1 cellular context compared by ENCODE assay signal in genomic region chr13:24277721-24278120, GRCh38.
TF ChIP-seq lines count a peak whose summit lies in the region.

No MANE protein-coding gene starts in this region.

TF ChIP-seq in IMR-90, 13 proteins besides CTCF, POLR2A, EP300 and RAD21:
- no peak for TF ChIP-seq RFX5 (IDR thresholded peaks at IDR 0.05; ENCODE audit: low read depth, low read length)
- no peak for TF ChIP-seq MXI1 (IDR thresholded peaks at IDR 0.05; ENCODE audit: borderline replicate concordance, low read depth, low read length)
- TF ChIP-seq ELK1 (IDR thresholded peaks at IDR 0.05; ENCODE audit: borderline replicate concordance, low read depth, low read length), result no peak
- TF ChIP-seq BHLHE40 (IDR thresholded peaks at IDR 0.05; ENCODE audit: low read depth, low read length), result no peak
- TF ChIP-seq USF2 (IDR thresholded peaks at IDR 0.05; ENCODE audit: low read depth, low read length), result no peak
- TF ChIP-seq NFE2L2 (IDR thresholded peaks at IDR 0.05; ENCODE audit: low read depth, low read length), result no peak
- TF ChIP-seq MAFK (IDR thresholded peaks at IDR 0.05; ENCODE audit: low read depth, low read length), result no peak
- TF ChIP-seq SMC3 (IDR thresholded peaks at IDR 0.05; ENCODE audit: low read depth, low read length), result no peak
- TF ChIP-seq CEBPB (IDR thresholded peaks at IDR 0.05; ENCODE audit: low read depth, low read length), result no peak
- TF ChIP-seq CHD1 (IDR thresholded peaks at IDR 0.05; ENCODE audit: low read depth, low read length), result no peak
- no peak for TF ChIP-seq RCOR1 (IDR thresholded peaks at IDR 0.05; ENCODE audit: insufficient replicate concordance, low read length)
- TF ChIP-seq FOS (IDR thresholded peaks at IDR 0.05; ENCODE audit: low read depth, low read length), result no peak
- no peak for TF ChIP-seq MAZ (IDR thresholded peaks at IDR 0.05; ENCODE audit: borderline replicate concordance, low read depth, low read length)
